In genomic region chr10:107814865-107815487, GRCh38 we compare ENCODE assay signal across 8 cellular contexts.
DNase-seq lines count a peak whose midpoint lies in the region; ATAC-seq and TF ChIP-seq lines count a peak whose summit lies in the region.

No MANE protein-coding gene starts in this region.

- no peaks in the 10 kb centered on the region for H3K9me3 ChIP-seq in upper lobe of right lung

- H3K36me3 ChIP-seq in upper lobe of right lung: no peaks in the 10 kb centered on the region

- no peaks in the 10 kb centered on the region for H3K4me1 ChIP-seq in upper lobe of right lung

- ATAC-seq in GM19463 (IDR thresholded peaks at IDR 0.05; ENCODE audit: unreplicated experiment) (peak; percentile 79), upper lobe of right lung (peak; percentile 80), HG03442 (IDR thresholded peaks at IDR 0.05; ENCODE audit: unreplicated experiment) (no peak)

- no peak overlapping the region for H3K4me3 ChIP-seq in astrocyte of the spinal cord (ENCODE audit: low read depth, low read length)
- H3K4me3 ChIP-seq in upper lobe of right lung: no peak overlapping the region

- intact Hi-C loops in upper lobe of right lung (cut with DNase I): no loop called here

- peak; percentile 61 for TF ChIP-seq CTCF in astrocyte of the spinal cord (IDR thresholded peaks at IDR 0.05; ENCODE audit: low read depth, low read length)
- peak; percentile 57 for TF ChIP-seq CTCF in upper lobe of right lung (IDR thresholded peaks at IDR 0.05)

- in situ Hi-C loops in astrocyte of the spinal cord (cut with HindIII; ENCODE audit: low sequenced_read_pairs): no loop called here

- no peaks in the 10 kb centered on the region for H3K27me3 ChIP-seq in upper lobe of right lung

- no peak overlapping the region for H3K27ac ChIP-seq in upper lobe of right lung

- DNase-seq in DMS 273 (lab: John Stamatoyannopoulos, UW; ENCODE audit: unreplicated experiment) (peak; percentile 75), NCI-H1694 treated with DMSO at 0.1 percent for 48 hours (lab: John Stamatoyannopoulos, UW) (peak; percentile 67), astrocyte of the spinal cord (ENCODE audit: low read depth, low spot score) (peak; percentile 47), iris pigment epithelial cell (ENCODE audit: low read depth) (peak; percentile 53), upper lobe of right lung (no peak), activated gamma-delta T cell (lab: John Stamatoyannopoulos, UW) (no peak)

Comparison
In these comparisons a context has a peak if more than half of its experiments do, and no peak if none do; other contexts are left out.
1. DNase-seq: peak in DMS 273 (single experiment), NCI-H1694 treated with DMSO at 0.1 percent for 48 hours (single experiment), astrocyte of the spinal cord (single experiment) and iris pigment epithelial cell (single experiment); none in upper lobe of right lung (single experiment) and activated gamma-delta T cell (single experiment).